In the genomic region with DNA sequence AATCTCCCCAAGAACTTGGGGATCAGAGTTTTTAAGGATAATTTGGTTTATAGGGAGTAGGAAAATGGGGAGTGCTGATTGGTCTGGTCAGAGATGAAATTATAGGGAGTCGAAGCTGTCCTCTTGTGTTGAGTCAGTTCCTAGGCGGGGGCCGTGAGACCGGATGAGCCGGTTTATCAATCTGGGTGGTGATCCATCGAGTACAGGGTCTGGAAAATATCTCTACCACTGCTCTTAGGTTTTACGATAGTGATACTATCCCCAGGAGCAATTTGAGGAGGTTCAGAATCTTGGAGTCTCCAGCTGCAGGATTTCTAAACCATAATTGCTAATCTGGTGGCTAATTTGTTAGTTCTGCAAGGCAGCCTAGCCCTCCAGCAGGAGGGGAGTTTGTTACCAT, we compare ENCODE assay signal across 9 cellular contexts.
"Had no signal": no experiment of that assay in that cellular context is flagged by ENCODE, and none has a peak within 500 bp of the region (broad histone marks: within the 10 kb centered on the region; RNA-seq: fewer than 3 reads in every experiment).

No MANE protein-coding gene starts in this region.

- H2AFZ ChIP-seq: GM23248 had no signal

- H3K4me1 ChIP-seq: HAP-1 had no signal

- DNase-seq: GM23248, GOT3, H7, HFFc6, KBM-7 had no signal

- ATAC-seq: HCT116, HepG2 had no signal

- H3K9ac ChIP-seq: GM23248 had no signal

- H3K9me3 ChIP-seq: HAP-1 had no signal

- H3K36me3 ChIP-seq: HAP-1 had no signal

- H3K27ac ChIP-seq: GM23248, HL-60 had no signal

- H3K4me3 ChIP-seq: GM23248, HAP-1 had no signal
